ENCODE assay signal across 8 cellular contexts in genomic region chr3:129650256-129650872, GRCh38. TPM values are rescaled to one million over a fixed set of nuclear protein-coding genes. Genes with fewer than 3 reads are reported as not detected.
A peak's percentile ranks its signal among the peaks of the same experiment; 100 is the strongest.
DNase-seq lines count a peak whose midpoint lies in the region; ATAC-seq and TF ChIP-seq lines count a peak whose summit lies in the region.

No MANE protein-coding gene starts in this region.

- no peaks in the 10 kb centered on the region for H3K36me3 ChIP-seq in Caco-2 (ENCODE audit: control insufficient read depth, insufficient read depth, low read length)

- no peaks in the 10 kb centered on the region for H3K9me3 ChIP-seq in Caco-2

- H3K4me3 ChIP-seq in Caco-2 (ENCODE audit: low read depth, low read length), result no peak overlapping the region

- intact Hi-C loops in Caco-2 (cut with micrococcal nuclease; ENCODE audit: unreplicated experiment), result loop anchor here (1.0 kb wide), 5 partner anchors 22 to 284 kb away; no protein-coding TSS in a partner anchor
- intact Hi-C loops in left cardiac atrium (cut with DNase I), result loop anchor here (2.0 to 5.0 kb wide), 2 partner anchors 172 to 174 kb away; no protein-coding TSS in a partner anchor

- peak overlapping the region; percentile 33 for H3K27ac Mint-ChIP-seq in Caco-2 (ENCODE audit: unreplicated experiment)
- no peak overlapping the region for H3K27ac Mint-ChIP-seq in activated naive CD8-positive, alpha-beta T cell treated with anti-CD3 and anti-CD28 coated beads, Interleukin-2, amount 50 U/mL, for 24 hours

- no peak for ATAC-seq in activated naive CD8-positive, alpha-beta T cell treated with anti-CD3 and anti-CD28 coated beads, Interleukin-2, amount 50 U/mL, for 24 hours
- peak; percentile 74 to 83 for ATAC-seq in left cardiac atrium
- no peak for ATAC-seq in GM18870 (IDR thresholded peaks at IDR 0.05; ENCODE audit: unreplicated experiment)

- peaks cover 17% of the 10 kb centered on the region for H3K36me3 Mint-ChIP-seq in Caco-2 (ENCODE audit: insufficient read depth, unreplicated experiment)
- H3K36me3 Mint-ChIP-seq in activated naive CD8-positive, alpha-beta T cell treated with anti-CD3 and anti-CD28 coated beads, Interleukin-2, amount 50 U/mL, for 24 hours (ENCODE audit: low read depth), result no peaks in the 10 kb centered on the region

- H3K27me3 ChIP-seq in Caco-2 (replicated peaks; ENCODE audit: control insufficient read depth, insufficient read depth, low read length), result no peaks in the 10 kb centered on the region

- H3K4me1 Mint-ChIP-seq in Caco-2 (ENCODE audit: low read depth, unreplicated experiment), result peaks cover 18% of the 10 kb centered on the region
- peaks cover 3% of the 10 kb centered on the region for H3K4me1 Mint-ChIP-seq in activated naive CD8-positive, alpha-beta T cell treated with anti-CD3 and anti-CD28 coated beads, Interleukin-2, amount 50 U/mL, for 24 hours

- DNase-seq in Caco-2 (peak; percentile 74 to 77), HS-5 (ENCODE audit: low read depth) (peak; percentile 34), SK-MEL-5 (ENCODE audit: low read depth, low spot score) (peak; percentile 79), left cardiac atrium (peak; percentile 66), retina (peak; percentile 69), HuH-7.5 (ENCODE audit: low spot score) (no peak)
- DNase-seq in activated naive CD8-positive, alpha-beta T cell treated with anti-CD3 and anti-CD28 coated beads, Interleukin-2, amount 50 U/mL, for 24 hours, result peak; percentile 56

- TF ChIP-seq CTCF in Caco-2 (IDR thresholded peaks at IDR 0.05; ENCODE audit: insufficient read depth in 1 of 2, low read depth in 1 of 2, low read length in 1 of 2, severe bottlenecking in 1 of 2, unreplicated experiment in 1 of 2), result peak; percentile 67 to 68

- POLR2A ChIA-PET in Caco-2 (lab: Charles Lee), result no interaction called here

- no peaks in the 10 kb centered on the region for H3K27me3 Mint-ChIP-seq in Caco-2 (ENCODE audit: insufficient read depth, unreplicated experiment)
- no peaks in the 10 kb centered on the region for H3K27me3 Mint-ChIP-seq in activated naive CD8-positive, alpha-beta T cell treated with anti-CD3 and anti-CD28 coated beads, Interleukin-2, amount 50 U/mL, for 24 hours

- in situ Hi-C loops in SK-MEL-5 (cut with HindIII; ENCODE audit: low pct_unique_long_range_greater_than_20kb, low sequenced_read_pairs), result no loop called here

- no TSS peak for BruUV-seq in Caco-2 (replicated peaks; lab: Mats Ljungman, UMichigan)

- H3K9me3 Mint-ChIP-seq in Caco-2 (ENCODE audit: unreplicated experiment), result no peaks in the 10 kb centered on the region
- H3K9me3 Mint-ChIP-seq in activated naive CD8-positive, alpha-beta T cell treated with anti-CD3 and anti-CD28 coated beads, Interleukin-2, amount 50 U/mL, for 24 hours, result no peaks in the 10 kb centered on the region

- H3K4me1 ChIP-seq in Caco-2, result peaks cover 27% of the 10 kb centered on the region

- CTCF ChIA-PET in Caco-2 (lab: Charles Lee), result no interaction called here

- peak overlapping the region; percentile 29 for H3K4me3 Mint-ChIP-seq in Caco-2 (ENCODE audit: unreplicated experiment)
- H3K4me3 Mint-ChIP-seq in activated naive CD8-positive, alpha-beta T cell treated with anti-CD3 and anti-CD28 coated beads, Interleukin-2, amount 50 U/mL, for 24 hours, result no peak overlapping the region

RNA-seq across cellular contexts. Expression of gene PLXND1, which starts 43.9 kb away (rescaled TPM):
- 26.3 and 33.0 TPM in 2 replicates for total RNA-seq in Caco-2 (2022)
- total RNA-seq in SK-MEL-5 (2014; rRNA removed; shearing (Covaris generic)), result 17.6 and 21.8 TPM in 2 replicates
- 35.7 and 43.2 TPM in 2 replicates for polyA plus RNA-seq in SK-MEL-5 (2015; cell fraction: cytosol; rRNA removed)
- polyA plus RNA-seq in SK-MEL-5 (2015; cell fraction: nucleus; rRNA removed), result 63.1 and 64.5 TPM in 2 replicates
- 100 to 1,000 TPM; 106 to 112 TPM for total RNA-seq in left cardiac atrium

Comparison
In these comparisons a context has a peak if more than half of its experiments do, and no peak if none do; other contexts are left out.
1. ATAC-seq: peak in left cardiac atrium (2 of 2); none in activated naive CD8-positive, alpha-beta T cell treated with anti-CD3 and anti-CD28 coated beads, Interleukin-2, amount 50 U/mL, for 24 hours (single experiment) and GM18870 (single experiment).